Comparison of ENCODE assay signal across 12 cellular contexts in the genomic region with DNA sequence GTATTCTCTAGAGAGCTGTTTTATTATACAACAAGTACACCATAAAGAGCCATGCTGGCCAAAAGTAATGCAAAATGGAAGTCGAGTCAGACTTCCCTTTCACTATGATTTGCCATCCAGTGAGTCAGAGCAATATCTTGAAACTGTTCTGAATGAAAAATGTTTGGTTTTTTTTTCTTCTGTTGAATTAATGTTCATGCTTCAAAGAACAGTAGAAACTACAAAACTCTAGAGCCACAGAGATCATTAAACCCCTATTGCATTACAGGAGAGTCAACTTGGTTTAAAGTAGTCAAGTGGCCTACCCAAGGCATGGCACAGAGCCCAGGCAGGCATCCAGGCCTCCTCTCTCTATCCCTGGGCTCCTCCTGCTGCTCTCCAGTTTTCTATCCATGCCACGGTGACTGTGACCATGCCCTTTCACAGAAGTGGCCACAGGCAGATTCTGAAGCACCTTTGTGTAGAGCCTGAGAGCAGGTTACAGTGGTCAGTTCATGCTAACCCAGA.
A peak's percentile ranks its signal among the peaks of the same experiment; 100 is the strongest.
DNase-seq lines count a peak whose midpoint lies in the region; ATAC-seq, FAIRE-seq and TF ChIP-seq lines count a peak whose summit lies in the region.
"Had no signal": no experiment of that assay in that cellular context is flagged by ENCODE, and none has a peak within 500 bp of the region (broad histone marks: within the 10 kb centered on the region; RNA-seq: fewer than 3 reads in every experiment).

No MANE protein-coding gene starts in this region.

- TF ChIP-seq EP300 in H1 (IDR thresholded peaks at IDR 0.05; ENCODE audit: borderline replicate concordance in 1 of 2, low read depth in 2 of 2, low read length in 2 of 2): no peak

- H2AFZ ChIP-seq in H1 (ENCODE audit: low read length): no peak overlapping the region

- H2BK12ac ChIP-seq in H1 (ENCODE audit: low read depth, low read length): no peak overlapping the region

- no peak overlapping the region for H2BK15ac ChIP-seq in H1 (ENCODE audit: low read length)

- H4K5ac ChIP-seq in H1 (ENCODE audit: insufficient read length, low read depth, low read length): no peak overlapping the region

- no peak overlapping the region for H2AK5ac ChIP-seq in H1 (ENCODE audit: low read depth, low read length)

- H4K91ac ChIP-seq in H1 (replicated peaks; ENCODE audit: insufficient read length, low read length): no peak overlapping the region

- H3K23ac ChIP-seq in H1 (ENCODE audit: insufficient read length): no peak overlapping the region

- no peak for TF ChIP-seq RAD21 in H1 (IDR thresholded peaks at IDR 0.05 in 1 of 2, conservative IDR thresholded peaks at IDR 0.05 in 1 of 2; ENCODE audit: low read depth in 2 of 2, low read length in 2 of 2)

- POLR2A ChIA-PET in GM10248 (lab: Yijun Ruan, JAX) (no interaction called here), H1 (lab: Charles Lee; ENCODE audit: partially characterized antibody) (no interaction called here)

- no peak overlapping the region for H3K27ac ChIP-seq in H1 (ENCODE audit: low read depth, low read length)

- no peak for FAIRE-seq in H1 (lab: Jason Lieb, UNC)

- no peaks in the 10 kb centered on the region for H3K23me2 ChIP-seq in H1 (ENCODE audit: low read depth, low read length)

- peak overlapping the region; percentile 3; the same call in 1 of the 2 replicates for H4K8ac ChIP-seq in H1 (ENCODE audit: extremely low read depth, insufficient read depth, low read length)

- H3K4me3 ChIP-seq in H1 (ENCODE audit: extremely low read depth in 1 of 4, insufficient read depth in 2 of 4, low read depth in 3 of 4, low read length in 4 of 4): no peak overlapping the region

- CTCF ChIA-PET in GM10248 (lab: Yijun Ruan, JAX): interaction anchor here (2.3 kb wide), 1 partner anchor 23 kb away, joined by 8 read pairs; no protein-coding TSS in a partner anchor
- CTCF ChIA-PET in H1 (lab: Charles Lee; ENCODE audit: partially characterized antibody): interaction anchor here (0.5 to 2.0 kb wide), 3 partner anchors 41 to 454 kb away, joined by 3 to 7 read pairs (median 5); no protein-coding TSS in a partner anchor

- H3K4me2 ChIP-seq in H1 (ENCODE audit: insufficient read depth in 1 of 2, low read depth in 2 of 2, low read length in 2 of 2): no peak overlapping the region

- no peak overlapping the region for H3K14ac ChIP-seq in H1 (ENCODE audit: insufficient read length)

- no peak overlapping the region for H2BK120ac ChIP-seq in H1 (replicated peaks; ENCODE audit: low read depth, low read length)

- peak; percentile 31 for DNase-seq in GM10248 (ENCODE audit: extremely low spot score)
- DNase-seq in H1 (ENCODE audit: low read depth in 1 of 2, low spot score in 2 of 2): no peak
- no peak for DNase-seq in stimulated activated naive CD4-positive, alpha-beta T cell (lab: John Stamatoyannopoulos, UW)
- DNase-seq: activated naive CD4-positive, alpha-beta T cell treated with anti-CD3 and anti-CD28 coated beads for 36 hours; mesenchymal stem cell; NCI-H2171 treated with DMSO at 0.1 percent for 48 hours had no signal

- no peaks in the 10 kb centered on the region for H3K79me1 ChIP-seq in H1 (ENCODE audit: low read depth, low read length)

- H3K9ac ChIP-seq in H1 (replicated peaks in 1 of 4; ENCODE audit: extremely low read depth in 1 of 4, low read depth in 3 of 4, low read length in 3 of 4): no peak overlapping the region

- no peaks in the 10 kb centered on the region for H3K79me2 ChIP-seq in H1 (ENCODE audit: control insufficient read depth in 1 of 2, insufficient read depth in 2 of 2, low read length in 2 of 2)

- no peak overlapping the region for H2BK20ac ChIP-seq in H1 (ENCODE audit: low read length)

- H3K56ac ChIP-seq in H1 (replicated peaks; ENCODE audit: insufficient read length, low read depth, low read length): no peak overlapping the region

- no peak overlapping the region for H3K4ac ChIP-seq in H1 (replicated peaks; ENCODE audit: insufficient read length, low read depth, low read length)

- H3K27me3 ChIP-seq in H1 (replicated peaks in 1 of 4; ENCODE audit: control insufficient read depth in 3 of 4, extremely low read depth in 1 of 4, insufficient read depth in 3 of 4, low read length in 3 of 4): no peaks in the 10 kb centered on the region

- WGBS in H1 (ENCODE audit: extremely low coverage in 1 of 2, insufficient coverage in 1 of 2, insufficient read length in 1 of 2, insufficient replicate concordance in 2 of 2, low coverage in 1 of 2, low lambda C conversion rate in 2 of 2, missing lambda C conversion rate in 1 of 2), 2 experiments: 100% methylated on average over 2 of the region's 2 CpGs; no CpG with 5 or more reads in 1 of the 2 experiments

- no peak for TF ChIP-seq POLR2A in H1 (IDR thresholded peaks at IDR 0.05; ENCODE audit: control extremely low read depth in 1 of 2, low read depth in 2 of 2, low read length in 2 of 2)

- ATAC-seq in GM19035 (IDR thresholded peaks at IDR 0.05; ENCODE audit: unreplicated experiment): peak; percentile 60
- ATAC-seq in HG03159 (IDR thresholded peaks at IDR 0.05; ENCODE audit: unreplicated experiment): peak; percentile 71
- no peak for ATAC-seq in GM19324 (IDR thresholded peaks at IDR 0.05; ENCODE audit: low FRiP score, unreplicated experiment)
- no peak for ATAC-seq in GM19023 (IDR thresholded peaks at IDR 0.05; ENCODE audit: unreplicated experiment)
- ATAC-seq in HG03135 (IDR thresholded peaks at IDR 0.05; ENCODE audit: unreplicated experiment): no peak
- ATAC-seq: Right ventricle myocardium inferior had no signal

- H2BK5ac ChIP-seq in H1 (ENCODE audit: low read depth, low read length): no peak overlapping the region

- no peaks in the 10 kb centered on the region for H3K4me1 ChIP-seq in H1 (replicated peaks in 1 of 4; ENCODE audit: control insufficient read depth in 3 of 4, insufficient read depth in 4 of 4, low read length in 3 of 4)

- no peaks in the 10 kb centered on the region for H4K20me1 ChIP-seq in H1 (replicated peaks in 1 of 2; ENCODE audit: control insufficient read depth in 1 of 2, insufficient read depth in 2 of 2, low read length in 2 of 2)

- no peak for TF ChIP-seq CTCF in GM10248 (IDR thresholded peaks at IDR 0.05; ENCODE audit: control extremely low read depth, extremely low read depth, low read depth, missing control alignments)
- no peak for TF ChIP-seq CTCF in H1 (IDR thresholded peaks at IDR 0.05; ENCODE audit: control extremely low read depth in 1 of 3, insufficient read depth in 1 of 3, low read depth in 1 of 3, low read length in 3 of 3)

- no peaks in the 10 kb centered on the region for H3K9me3 ChIP-seq in H1 (ENCODE audit: insufficient read depth in 2 of 2, low read depth in 1 of 2, low read length in 1 of 2)

- no peak overlapping the region for H3K18ac ChIP-seq in H1 (ENCODE audit: extremely low read depth, low read length)

- no peaks in the 10 kb centered on the region for H3K36me3 ChIP-seq in H1 (ENCODE audit: control insufficient read depth in 2 of 4, insufficient read depth in 4 of 4, low read length in 3 of 4)

TF ChIP-seq in H1, 55 proteins besides CTCF, POLR2A, EP300 and RAD21:
- TF ChIP-seq RXRA (IDR thresholded peaks at IDR 0.05; ENCODE audit: insufficient read depth, low read depth, low read length) (no peak), PHF8 (conservative IDR thresholded peaks at IDR 0.05; ENCODE audit: low read depth, low read length) (no peak), CREB1 (IDR thresholded peaks at IDR 0.05) (no peak), CEBPB (IDR thresholded peaks at IDR 0.05; ENCODE audit: low read depth, low read length) (no peak), BRCA1 (IDR thresholded peaks at IDR 0.05; ENCODE audit: low read depth, low read length) (no peak), SRF (IDR thresholded peaks at IDR 0.05; ENCODE audit: low read depth, low read length) (no peak), KDM5A (IDR thresholded peaks at IDR 0.05; ENCODE audit: low read length) (no peak)

Comparison
In these comparisons a context has a peak if more than half of its experiments do, and no peak if none do; other contexts are left out.
1. ATAC-seq: peak in GM19035 (single experiment) and HG03159 (single experiment); none in GM19324 (single experiment), GM19023 (single experiment) and HG03135 (single experiment).